In genomic region chr5:67173959-67174358, GRCh38 we compare ENCODE assay signal across 19 cellular contexts. TPM values are rescaled to one million over a fixed set of nuclear protein-coding genes. Genes with fewer than 3 reads are reported as not detected.
DNase-seq lines count a peak whose midpoint lies in the region; ATAC-seq and TF ChIP-seq lines count a peak whose summit lies in the region.
"Had no signal": no experiment of that assay in that cellular context is flagged by ENCODE, and none has a peak within 500 bp of the region (broad histone marks: within the 10 kb centered on the region; RNA-seq: fewer than 3 reads in every experiment).

No MANE protein-coding gene starts in this region.

- CTCF ChIA-PET in activated CD8-positive, alpha-beta memory T cell treated with anti-CD3 and anti-CD28 coated beads, Interleukin-2, amount 10 ng/mL, durations not matched to agents 7 days and 5 days (lab: Charles Lee), result interaction anchor here (0.7 kb wide), 1 partner anchor 36 kb away, joined by 3 read pairs; no protein-coding TSS in a partner anchor

- no peak overlapping the region for H3K4me3 ChIP-seq in epithelial cell of esophagus (ENCODE audit: low read length)
- H3K4me3 ChIP-seq: A549 had no signal

- ATAC-seq in activated CD8-positive, alpha-beta memory T cell treated with anti-CD3 and anti-CD28 coated beads, Interleukin-2, amount 10 ng/mL, durations not matched to agents 7 days and 5 days, result peak; percentile 33
- peak; percentile 75 for ATAC-seq in stimulated activated effector memory CD8-positive, alpha-beta T cell treated with anti-CD3 and anti-CD28 coated beads, Interleukin-12 subunit alpha, Interleukin-12 subunit beta, amount 100 ng/mL, for 72 hours
- ATAC-seq: A549, PC-3, Right ventricle myocardium inferior had no signal

- H3K36me3 Mint-ChIP-seq in activated CD8-positive, alpha-beta memory T cell treated with anti-CD3 and anti-CD28 coated beads, Interleukin-2, amount 10 ng/mL, durations not matched to agents 7 days and 5 days, result peaks cover 50% of the 10 kb centered on the region
- H3K36me3 Mint-ChIP-seq in stimulated activated effector memory CD8-positive, alpha-beta T cell treated with anti-CD3 and anti-CD28 coated beads, Interleukin-12 subunit alpha, Interleukin-12 subunit beta, amount 100 ng/mL, for 72 hours, result no peaks in the 10 kb centered on the region

- no peak overlapping the region for H3K4me3 Mint-ChIP-seq in activated CD8-positive, alpha-beta memory T cell treated with anti-CD3 and anti-CD28 coated beads, Interleukin-2, amount 10 ng/mL, durations not matched to agents 7 days and 5 days
- no peak overlapping the region for H3K4me3 Mint-ChIP-seq in stimulated activated effector memory CD8-positive, alpha-beta T cell treated with anti-CD3 and anti-CD28 coated beads, Interleukin-12 subunit alpha, Interleukin-12 subunit beta, amount 100 ng/mL, for 72 hours

- TF ChIP-seq CTCF in epithelial cell of esophagus (IDR thresholded peaks at IDR 0.05; ENCODE audit: insufficient read depth, low read depth, low read length, missing control alignments), result no peak

- no peak for DNase-seq in activated CD8-positive, alpha-beta memory T cell treated with anti-CD3 and anti-CD28 coated beads, Interleukin-2, amount 10 ng/mL, durations not matched to agents 7 days and 5 days
- DNase-seq in activated CD8-positive, alpha-beta memory T cell treated with anti-CD3 and anti-CD28 coated beads, Interleukin-2, amount 50 U/mL, for 48 hours, result no peak
- DNase-seq in NCI-H226 (peak; percentile 23), epithelial cell of esophagus (ENCODE audit: low read depth) (peak; percentile 66), foreskin melanocyte (no peak), cerebellar cortex (ENCODE audit: low spot score) (no peak), posterior vena cava (ENCODE audit: low spot score) (no peak)
- DNase-seq in stimulated activated effector memory CD8-positive, alpha-beta T cell treated with anti-CD3 and anti-CD28 coated beads, Interleukin-12 subunit alpha, Interleukin-12 subunit beta, amount 100 ng/mL, for 72 hours (ENCODE audit: low spot score in 2 of 2), result no peak
- DNase-seq: COR-L47, DMS153, EL, NCI-H1048, NCI-H146, NCI-H69, PC-3 had no signal

- peaks cover 17% of the 10 kb centered on the region for H3K9me3 Mint-ChIP-seq in activated CD8-positive, alpha-beta memory T cell treated with anti-CD3 and anti-CD28 coated beads, Interleukin-2, amount 10 ng/mL, durations not matched to agents 7 days and 5 days (ENCODE audit: low read depth)
- H3K9me3 Mint-ChIP-seq in stimulated activated effector memory CD8-positive, alpha-beta T cell treated with anti-CD3 and anti-CD28 coated beads, Interleukin-12 subunit alpha, Interleukin-12 subunit beta, amount 100 ng/mL, for 72 hours, result peaks cover 16% of the 10 kb centered on the region

- intact Hi-C loops in posterior vena cava (cut with DNase I), result no loop called here

- peak overlapping the region; percentile 13 for H3K27ac Mint-ChIP-seq in activated CD8-positive, alpha-beta memory T cell treated with anti-CD3 and anti-CD28 coated beads, Interleukin-2, amount 10 ng/mL, durations not matched to agents 7 days and 5 days
- H3K27ac Mint-ChIP-seq in stimulated activated effector memory CD8-positive, alpha-beta T cell treated with anti-CD3 and anti-CD28 coated beads, Interleukin-12 subunit alpha, Interleukin-12 subunit beta, amount 100 ng/mL, for 72 hours, result no peak overlapping the region
- H3K27ac Mint-ChIP-seq: IgD-negative memory B cell had no signal

- no peaks in the 10 kb centered on the region for H3K27me3 Mint-ChIP-seq in activated CD8-positive, alpha-beta memory T cell treated with anti-CD3 and anti-CD28 coated beads, Interleukin-2, amount 10 ng/mL, durations not matched to agents 7 days and 5 days
- H3K27me3 Mint-ChIP-seq: IgD-negative memory B cell had no signal

- H3K4me1 Mint-ChIP-seq in activated CD8-positive, alpha-beta memory T cell treated with anti-CD3 and anti-CD28 coated beads, Interleukin-2, amount 10 ng/mL, durations not matched to agents 7 days and 5 days, result peaks cover 24% of the 10 kb centered on the region
- peaks cover 8% of the 10 kb centered on the region for H3K4me1 Mint-ChIP-seq in stimulated activated effector memory CD8-positive, alpha-beta T cell treated with anti-CD3 and anti-CD28 coated beads, Interleukin-12 subunit alpha, Interleukin-12 subunit beta, amount 100 ng/mL, for 72 hours

RNA-seq across cellular contexts. Expression of gene CD180, which starts 22.6 kb away (rescaled TPM):
- total RNA-seq in activated CD8-positive, alpha-beta memory T cell treated with anti-CD3 and anti-CD28 coated beads, Interleukin-2, amount 10 ng/mL, durations not matched to agents 7 days and 5 days, result under 1 TPM in 1 of 2 experiments, not detected in 1; 0.07 TPM
- 1 to 10 TPM; 1.4 to 1.5 TPM for total RNA-seq in posterior vena cava
- total RNA-seq: HT-29, PC-3 had no signal

Comparison
In these comparisons a context has a peak if more than half of its experiments do, and no peak if none do; other contexts are left out.
1. DNase-seq: peak in NCI-H226 (single experiment) and epithelial cell of esophagus (single experiment); none in activated CD8-positive, alpha-beta memory T cell treated with anti-CD3 and anti-CD28 coated beads, Interleukin-2, amount 10 ng/mL, durations not matched to agents 7 days and 5 days (single experiment), activated CD8-positive, alpha-beta memory T cell treated with anti-CD3 and anti-CD28 coated beads, Interleukin-2, amount 50 U/mL, for 48 hours (single experiment), stimulated activated effector memory CD8-positive, alpha-beta T cell treated with anti-CD3 and anti-CD28 coated beads, Interleukin-12 subunit alpha, Interleukin-12 subunit beta, amount 100 ng/mL, for 72 hours (0 of 2), foreskin melanocyte (single experiment), cerebellar cortex (single experiment) and posterior vena cava (single experiment).